ENCODE assay signal across 23 cellular contexts in genomic region chr4:148874331-148874730, GRCh38.
A peak's percentile ranks its signal among the peaks of the same experiment; 100 is the strongest.
DNase-seq lines count a peak whose midpoint lies in the region; ATAC-seq and TF ChIP-seq lines count a peak whose summit lies in the region.
"Had no signal": no experiment of that assay in that cellular context is flagged by ENCODE, and none has a peak within 500 bp of the region (broad histone marks: within the 10 kb centered on the region; RNA-seq: fewer than 3 reads in every experiment).

No MANE protein-coding gene starts in this region.

- no TSS peak for BruUV-seq in HCT116 (replicated peaks; lab: Mats Ljungman, UMichigan)

- TF ChIP-seq POLR2A in HCT116 (IDR thresholded peaks at IDR 0.05; ENCODE audit: borderline replicate concordance, extremely low read depth, insufficient read depth, insufficient read length) = no peak
- no peak for TF ChIP-seq POLR2A in esophagus muscularis mucosa (IDR thresholded peaks at IDR 0.05; ENCODE audit: low read depth)

- H4K20me1 ChIP-seq in HCT116 (ENCODE audit: insufficient read depth) = no peaks in the 10 kb centered on the region
- H4K20me1 ChIP-seq: BLaER1 treated with 17β-estradiol and CSF1 and Interleukin-3, amounts not matched to agents 10 nM and 100 nM had no signal

- WGBS in esophagus muscularis mucosa = 47% methylated on average over 2 of the region's 2 CpGs

- TF ChIP-seq EP300 in esophagus muscularis mucosa (IDR thresholded peaks at IDR 0.05) = no peak

- no peak overlapping the region for H2AFZ ChIP-seq in HCT116 (ENCODE audit: low read depth, low read length, poor library complexity, severe bottlenecking)

- no peaks in the 10 kb centered on the region for H3K27me3 ChIP-seq in HCT116 (ENCODE audit: insufficient read depth, low read length)
- no peaks in the 10 kb centered on the region for H3K27me3 ChIP-seq in esophagus muscularis mucosa
- H3K27me3 ChIP-seq: BLaER1 treated with 17β-estradiol and CSF1 and Interleukin-3, amounts not matched to agents 10 nM and 100 nM; suprapubic skin had no signal

- RAD21 ChIA-PET in HCT116 (lab: Charles Lee; ENCODE audit: low non-redundant PET in 1 of 2, low total read pairs in 2 of 2, uncharacterized antibody in 2 of 2, unreplicated experiment in 2 of 2) = no interaction called here

- H3K36me3 ChIP-seq in HCT116 (ENCODE audit: control insufficient read depth in 1 of 2, insufficient read depth in 2 of 2, low read length in 2 of 2) (no peaks in the 10 kb centered on the region), esophagus muscularis mucosa (no peaks in the 10 kb centered on the region)
- H3K36me3 ChIP-seq: BLaER1 treated with 17β-estradiol and CSF1 and Interleukin-3, amounts not matched to agents 10 nM and 100 nM; suprapubic skin had no signal

- DNase-seq in HCT116 (ENCODE audit: low read depth, low spot score) (no peak), SW480 (ENCODE audit: low spot score) (peak; percentile 2), iPS-NIHi7 (ENCODE audit: extremely low spot score) (peak; percentile 18), esophagus muscularis mucosa (ENCODE audit: extremely low spot score) (no peak), glomerular visceral epithelial cell (ENCODE audit: extremely low spot score) (no peak)
- DNase-seq in activated naive CD4-positive, alpha-beta T cell treated with anti-CD3 and anti-CD28 coated beads, Interleukin-2, amount 50 U/mL, for 16 hours = no peak
- DNase-seq: activated CD4-positive, alpha-beta T cell treated with anti-CD3 and anti-CD28 coated beads for 4 hours; activated CD8-positive, alpha-beta memory T cell treated with anti-CD3 and anti-CD28 coated beads, Interleukin-2, amount 10 ng/mL, durations not matched to agents 7 days and 5 days; GDM1; GOT3; islet precursor cell; NCI-H1048; NCI-H1930; NCI-H446 had no signal

- H3K9me3 ChIP-seq in HCT116 (ENCODE audit: control insufficient read depth in 1 of 2, insufficient read depth in 1 of 2, low read depth in 1 of 2, low read length in 2 of 2) (no peaks in the 10 kb centered on the region), esophagus muscularis mucosa (no peaks in the 10 kb centered on the region)
- H3K9me3 ChIP-seq: A549; BLaER1 treated with 17β-estradiol and CSF1 and Interleukin-3, amounts not matched to agents 10 nM and 100 nM; suprapubic skin had no signal

- ATAC-seq in HCT116 (no peak), HG02588 (IDR thresholded peaks at IDR 0.05; ENCODE audit: unreplicated experiment) (no peak)
- ATAC-seq: A549; activated CD8-positive, alpha-beta memory T cell treated with anti-CD3 and anti-CD28 coated beads, Interleukin-2, amount 10 ng/mL, durations not matched to agents 7 days and 5 days; activated T-helper 17 cell treated with anti-CD3 and anti-CD28 coated beads, Interleukin-2, amount 50 U/mL, for 72 hours; Right ventricle myocardium inferior; stimulated activated effector memory CD8-positive, alpha-beta T cell treated with anti-CD3 and anti-CD28 coated beads, Interleukin-12 subunit alpha, Interleukin-12 subunit beta, amount 100 ng/mL, for 72 hours had no signal

- H3K4me3 ChIP-seq in HCT116 (replicated peaks in 1 of 2; ENCODE audit: low read depth in 1 of 2, low read length in 2 of 2) (no peak overlapping the region), esophagus muscularis mucosa (no peak overlapping the region)
- H3K4me3 ChIP-seq: A549; BLaER1 treated with 17β-estradiol and CSF1 and Interleukin-3, amounts not matched to agents 10 nM and 100 nM; suprapubic skin had no signal

- peak; percentile 26 for TF ChIP-seq CTCF in 22Rv1 (IDR thresholded peaks at IDR 0.05)
- TF ChIP-seq CTCF in HCT116 (IDR thresholded peaks at IDR 0.05 in 2 of 3, conservative IDR thresholded peaks at IDR 0.05 in 1 of 3; ENCODE audit: borderline replicate concordance in 1 of 3, insufficient read depth in 1 of 3, low read depth in 2 of 3, low read length in 2 of 3) = no peak
- TF ChIP-seq CTCF in esophagus muscularis mucosa (IDR thresholded peaks at IDR 0.05) = no peak

- no peaks in the 10 kb centered on the region for H3K79me2 ChIP-seq in HCT116 (ENCODE audit: insufficient read depth, low read length)

- TF ChIP-seq RAD21 in HCT116 (IDR thresholded peaks at IDR 0.05; ENCODE audit: low read depth) = peak; percentile 36

- CTCF ChIA-PET in HCT116 (lab: Charles Lee) = no interaction called here

- no peak overlapping the region for H3K9ac ChIP-seq in HCT116 (ENCODE audit: low read length)
- H3K9ac ChIP-seq: BLaER1 treated with 17β-estradiol and CSF1 and Interleukin-3, amounts not matched to agents 10 nM and 100 nM; KMS-11 had no signal

- intact Hi-C loops in HCT116 (cut with micrococcal nuclease) = no loop called here
- intact Hi-C loops in esophagus muscularis mucosa (cut with DNase I) = no loop called here

- H3K27ac ChIP-seq in 22Rv1 (no peak overlapping the region), HCT116 (ENCODE audit: low read depth, low read length) (no peak overlapping the region), esophagus muscularis mucosa (replicated peaks in 1 of 4) (no peak overlapping the region)
- H3K27ac ChIP-seq: A549; BLaER1 treated with 17β-estradiol and CSF1 and Interleukin-3, amounts not matched to agents 10 nM and 100 nM; KMS-11; suprapubic skin had no signal

- POLR2A ChIA-PET in HCT116 (lab: Charles Lee) = no interaction called here

- no peaks in the 10 kb centered on the region for H3K9me2 ChIP-seq in HCT116 (ENCODE audit: insufficient read depth)

- no peak overlapping the region for H3K4me2 ChIP-seq in HCT116 (ENCODE audit: low read length)
- H3K4me2 ChIP-seq: A549; BLaER1 treated with 17β-estradiol and CSF1 and Interleukin-3, amounts not matched to agents 10 nM and 100 nM; KMS-11 had no signal

- H3K4me1 ChIP-seq in HCT116 (ENCODE audit: control insufficient read depth in 1 of 2, insufficient read depth in 2 of 2, low read length in 2 of 2) = no peaks in the 10 kb centered on the region
- no peaks in the 10 kb centered on the region for H3K4me1 ChIP-seq in esophagus muscularis mucosa
- H3K4me1 ChIP-seq: A549; BLaER1 treated with 17β-estradiol and CSF1 and Interleukin-3, amounts not matched to agents 10 nM and 100 nM; suprapubic skin had no signal

TF ChIP-seq in HCT116, 20 proteins besides CTCF, POLR2A, EP300 and RAD21:
- no peak for TF ChIP-seq SIN3A (IDR thresholded peaks at IDR 0.05; ENCODE audit: low read depth)
- no peak for TF ChIP-seq SRF (IDR thresholded peaks at IDR 0.05; ENCODE audit: low read depth)
- TF ChIP-seq JUND (IDR thresholded peaks at IDR 0.05) = no peak
- no peak for TF ChIP-seq ZBTB33 (IDR thresholded peaks at IDR 0.05; ENCODE audit: extremely low read depth, insufficient replicate concordance, low read length)
- TF ChIP-seq ZNF274 (IDR thresholded peaks at IDR 0.05; ENCODE audit: low read depth, low read length) = no peak
- no peak for TF ChIP-seq SP1 (IDR thresholded peaks at IDR 0.05; ENCODE audit: low read depth)
- TF ChIP-seq ATF3 (IDR thresholded peaks at IDR 0.05) = no peak
- no peak for TF ChIP-seq ELF1 (IDR thresholded peaks at IDR 0.05; ENCODE audit: borderline replicate concordance, low read depth)
- no peak for TF ChIP-seq YY1 (IDR thresholded peaks at IDR 0.05; ENCODE audit: extremely low read depth, insufficient replicate concordance, low read depth, low read length)
- TF ChIP-seq CEBPB (IDR thresholded peaks at IDR 0.05; ENCODE audit: low read depth) = no peak
- no peak for TF ChIP-seq POLR2AphosphoS5 (IDR thresholded peaks at IDR 0.05; ENCODE audit: low read depth, low read length)
- no peak for TF ChIP-seq TCF7L2 (IDR thresholded peaks at IDR 0.05; ENCODE audit: borderline replicate concordance, extremely low read depth, insufficient read depth, insufficient read length)
- no peak for TF ChIP-seq ZFX (IDR thresholded peaks at IDR 0.05)
- TF ChIP-seq EGR1 (IDR thresholded peaks at IDR 0.05; ENCODE audit: low read depth) = no peak
- no peak for TF ChIP-seq CBX3 (IDR thresholded peaks at IDR 0.05; ENCODE audit: low read depth)

Comparison
In these comparisons a context has a peak if more than half of its experiments do, and no peak if none do; other contexts are left out.
1. DNase-seq: peak in SW480 (single experiment) and iPS-NIHi7 (single experiment); none in HCT116 (single experiment), esophagus muscularis mucosa (single experiment), activated naive CD4-positive, alpha-beta T cell treated with anti-CD3 and anti-CD28 coated beads, Interleukin-2, amount 50 U/mL, for 16 hours (single experiment) and glomerular visceral epithelial cell (single experiment).